ENCODE assay signal across 7 cellular contexts in the genomic region with DNA sequence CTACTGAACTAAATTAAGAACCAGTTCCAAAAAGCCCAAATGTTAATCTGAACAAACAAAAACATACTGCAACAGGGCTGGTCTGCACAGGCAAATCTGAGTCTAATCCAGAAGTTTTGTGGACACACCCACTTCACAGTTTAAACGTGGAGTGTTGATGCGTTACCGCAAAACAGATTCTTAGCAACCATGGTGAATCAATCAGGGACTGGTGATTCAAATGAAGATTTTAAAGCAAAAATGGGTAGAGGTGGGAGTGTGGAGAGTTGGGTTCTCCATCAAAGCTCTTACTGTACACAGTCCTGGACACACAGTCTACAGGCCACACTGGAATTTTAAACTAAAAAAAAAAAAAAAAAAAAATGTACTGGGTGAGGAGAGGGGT. TPM values are rescaled to one million over a fixed set of nuclear protein-coding genes. Genes with fewer than 3 reads are reported as not detected.
A peak's percentile ranks its signal among the peaks of the same experiment; 100 is the strongest.
DNase-seq lines count a peak whose midpoint lies in the region; ATAC-seq and TF ChIP-seq lines count a peak whose summit lies in the region.

No MANE protein-coding gene starts in this region.

- TF ChIP-seq CTCF in epithelial cell of esophagus (IDR thresholded peaks at IDR 0.05; ENCODE audit: insufficient read depth, low read depth, low read length, missing control alignments) (no peak), psoas muscle (IDR thresholded peaks at IDR 0.05) (no peak)

- 19 to 26% (median 21%) methylated on average over 3 of the region's 3 CpGs for WGBS in psoas muscle, 3 donors

- H3K27ac ChIP-seq in psoas muscle: peak overlapping the region; percentile 93

- DNase-seq in H4 (ENCODE audit: low spot score) (peak; percentile 71), epithelial cell of esophagus (ENCODE audit: low read depth) (peak; percentile 71), psoas muscle (no peak)

- H3K27me3 ChIP-seq in psoas muscle (ENCODE audit: insufficient read depth in 3 of 3, low read length in 2 of 3): no peaks in the 10 kb centered on the region

- ATAC-seq in SK-N-SH treated with all-trans-retinoic acid at 6 μM for 48 hours: peak; percentile 18
- ATAC-seq in psoas muscle: peak in 1 of 4 donors; percentile 0
- ATAC-seq in GM19328 (IDR thresholded peaks at IDR 0.05; ENCODE audit: unreplicated experiment): no peak
- ATAC-seq in HG03097 (IDR thresholded peaks at IDR 0.05; ENCODE audit: low FRiP score, unreplicated experiment): no peak
- no peak for ATAC-seq in GM18909 (IDR thresholded peaks at IDR 0.05; ENCODE audit: poor library complexity, unreplicated experiment)

- H3K9me3 ChIP-seq in psoas muscle: no peaks in the 10 kb centered on the region

- H3K4me3 ChIP-seq in epithelial cell of esophagus (ENCODE audit: low read length) (peak overlapping the region; percentile 31), psoas muscle (peak overlapping the region; percentile 80)

- peaks cover 75% of the 10 kb centered on the region for H3K4me1 ChIP-seq in psoas muscle

- H3K36me3 ChIP-seq in psoas muscle (ENCODE audit: insufficient read depth in 1 of 2, low read depth in 1 of 2): peaks cover 18 to 32% of the 10 kb centered on the region in 2 donors

- intact Hi-C loops in psoas muscle (cut with DNase I): no loop called here

TF ChIP-seq in SK-N-SH treated with all-trans-retinoic acid at 6 μM for 48 hours, 23 proteins besides CTCF, POLR2A, EP300 and RAD21:
- TF ChIP-seq, protein P1, sequence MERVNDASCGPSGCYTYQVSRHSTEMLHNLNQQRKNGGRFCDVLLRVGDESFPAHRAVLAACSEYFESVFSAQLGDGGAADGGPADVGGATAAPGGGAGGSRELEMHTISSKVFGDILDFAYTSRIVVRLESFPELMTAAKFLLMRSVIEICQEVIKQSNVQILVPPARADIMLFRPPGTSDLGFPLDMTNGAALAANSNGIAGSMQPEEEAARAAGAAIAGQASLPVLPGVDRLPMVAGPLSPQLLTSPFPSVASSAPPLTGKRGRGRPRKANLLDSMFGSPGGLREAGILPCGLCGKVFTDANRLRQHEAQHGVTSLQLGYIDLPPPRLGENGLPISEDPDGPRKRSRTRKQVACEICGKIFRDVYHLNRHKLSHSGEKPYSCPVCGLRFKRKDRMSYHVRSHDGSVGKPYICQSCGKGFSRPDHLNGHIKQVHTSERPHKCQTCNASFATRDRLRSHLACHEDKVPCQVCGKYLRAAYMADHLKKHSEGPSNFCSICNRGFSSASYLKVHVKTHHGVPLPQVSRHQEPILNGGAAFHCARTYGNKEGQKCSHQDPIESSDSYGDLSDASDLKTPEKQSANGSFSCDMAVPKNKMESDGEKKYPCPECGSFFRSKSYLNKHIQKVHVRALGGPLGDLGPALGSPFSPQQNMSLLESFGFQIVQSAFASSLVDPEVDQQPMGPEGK (CRISPR knock-in tag; IDR thresholded peaks at IDR 0.05; ENCODE audit: borderline replicate concordance): 0 out of 2 replicates have a peak, but pooled peaks have one; percentile 41
- TF ChIP-seq ZNF70 (CRISPR knock-in tag; IDR thresholded peaks at IDR 0.05): no peak
- TF ChIP-seq, protein P2, sequence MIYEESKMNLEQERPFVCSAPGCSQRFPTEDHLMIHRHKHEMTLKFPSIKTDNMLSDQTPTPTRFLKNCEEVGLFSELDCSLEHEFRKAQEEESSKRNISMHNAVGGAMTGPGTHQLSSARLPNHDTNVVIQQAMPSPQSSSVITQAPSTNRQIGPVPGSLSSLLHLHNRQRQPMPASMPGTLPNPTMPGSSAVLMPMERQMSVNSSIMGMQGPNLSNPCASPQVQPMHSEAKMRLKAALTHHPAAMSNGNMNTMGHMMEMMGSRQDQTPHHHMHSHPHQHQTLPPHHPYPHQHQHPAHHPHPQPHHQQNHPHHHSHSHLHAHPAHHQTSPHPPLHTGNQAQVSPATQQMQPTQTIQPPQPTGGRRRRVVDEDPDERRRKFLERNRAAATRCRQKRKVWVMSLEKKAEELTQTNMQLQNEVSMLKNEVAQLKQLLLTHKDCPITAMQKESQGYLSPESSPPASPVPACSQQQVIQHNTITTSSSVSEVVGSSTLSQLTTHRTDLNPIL (CRISPR knock-in tag; IDR thresholded peaks at IDR 0.05; ENCODE audit: low read depth): no peak
- no peak for TF ChIP-seq ZFP3 (CRISPR knock-in tag; IDR thresholded peaks at IDR 0.05)
- 0 out of 2 replicates have a peak, but pooled peaks have one; percentile 35 for TF ChIP-seq ESRRG (CRISPR knock-in tag; IDR thresholded peaks at IDR 0.05)
- 0 out of 2 replicates have a peak, but pooled peaks have one; percentile 27 for TF ChIP-seq TOX (CRISPR knock-in tag; IDR thresholded peaks at IDR 0.05; ENCODE audit: borderline replicate concordance)

RNA-seq across cellular contexts. Expression of a gene that starts 5.2 kb away (rescaled TPM):
- total RNA-seq in H4 (2014; rRNA removed; shearing (Covaris generic)): 2,749 and 2,975 TPM in 2 replicates
- 100 to 1,000 TPM; 140 to 522 (median 378) TPM for total RNA-seq in psoas muscle
- polyA plus RNA-seq in psoas muscle: 1,000 to 10,000 TPM in 1 of 3 donors, 100 to 1,000 TPM in 2; 320 to 2,117 (median 350) TPM

Comparison
In these comparisons a context has a peak if more than half of its experiments do, and no peak if none do; other contexts are left out.
1. DNase-seq: peak in H4 (single experiment) and epithelial cell of esophagus (single experiment); none in psoas muscle (0 of 2).